In the genomic region with DNA sequence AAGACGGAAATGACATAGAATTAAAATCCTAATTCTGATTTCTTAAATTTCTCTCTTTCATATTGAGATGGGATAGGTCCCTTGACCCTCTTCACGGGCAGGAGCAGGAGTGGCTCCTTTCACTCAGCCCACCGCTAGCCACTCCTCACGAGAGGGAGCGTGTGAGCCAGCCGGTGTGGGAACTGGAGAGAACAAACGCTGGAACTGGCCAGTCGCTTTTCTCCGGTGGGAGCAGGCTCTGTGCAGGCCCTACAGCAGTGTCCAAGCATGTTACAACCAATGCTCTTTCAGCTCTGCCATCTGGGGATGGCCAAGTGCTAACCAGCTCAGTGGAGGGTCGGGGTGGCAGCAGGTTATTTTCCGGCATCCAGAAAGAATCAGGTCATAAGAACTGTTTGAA, we compare ENCODE assay signal across 26 cellular contexts.
"Had no signal": no experiment of that assay in that cellular context is flagged by ENCODE, and none has a peak within 500 bp of the region (broad histone marks: within the 10 kb centered on the region; RNA-seq: fewer than 3 reads in every experiment).

No MANE protein-coding gene starts in this region.

- H3K9me3 Mint-ChIP-seq: nephron; neural crest cell; stimulated activated naive B cell treated with anti-CD40 and anti-IgM and Interleukin-4, amounts not matched to agents 10 μg/mL and 1 μg/mL and 100 μg/mL, for 72 hours had no signal

- ATAC-seq: left colon; left lung; lower lobe of right lung; naive thymus-derived CD8-positive, alpha-beta T cell; right cardiac atrium; stimulated activated naive B cell treated with anti-CD40 and anti-IgM and Interleukin-4, amounts not matched to agents 10 μg/mL and 1 μg/mL and 100 μg/mL, for 72 hours; stimulated activated naive CD8-positive, alpha-beta T cell treated with anti-CD3 and anti-CD28 coated beads, Interleukin-15, Interleukin-2, amounts not matched to agents 100 U/mL and 50 U/mL, for 24 hours had no signal

- H3K4me1 ChIP-seq: left lung, lower lobe of right lung, prostate gland, suprapubic skin, uterus had no signal

- DNase-seq: hippocampal formation; left colon; lower lobe of right lung; mammary epithelial cell; mesenchymal stem cell; naive thymus-derived CD8-positive, alpha-beta T cell; retina; stimulated activated CD4-positive, alpha-beta T cell treated with anti-CD3 and anti-CD28 coated beads, Interleukin-12 subunit alpha, Interleukin-12 subunit beta, amount 100 ng/mL, for 4 hours; stimulated activated CD4-positive, alpha-beta T cell treated with anti-CD3 and anti-CD28 coated beads, Interleukin-15, amount 100 ng/mL, for 24 hours; stimulated activated CD4-positive, alpha-beta T cell treated with anti-CD3 and anti-CD28 coated beads, Interleukin-2, amount 100 ng/mL, for 24 hours; stimulated activated CD4-positive, alpha-beta T cell treated with anti-CD3 and anti-CD28 coated beads, Interleukin-4, amount 100 ng/mL, for 1 hour; stimulated activated naive B cell treated with anti-CD40 and anti-IgM and Interleukin-4, amounts not matched to agents 10 μg/mL and 1 μg/mL and 100 μg/mL, for 72 hours; stimulated activated naive CD8-positive, alpha-beta T cell treated with anti-CD3 and anti-CD28 coated beads, Interleukin-15, Interleukin-2, amounts not matched to agents 100 U/mL and 50 U/mL, for 24 hours; tibial artery; trophoblast cell; uterus had no signal

- FAIRE-seq: keratinocyte had no signal

- H3K4me2 ChIP-seq: smooth muscle cell had no signal

- H3K27ac ChIP-seq: left lung, lower lobe of right lung, ovary, prostate gland, suprapubic skin, thoracic aorta, tibial artery, uterus had no signal

- H3K4me3 ChIP-seq: left lung, lower lobe of right lung, ovary, prostate gland, smooth muscle cell, suprapubic skin, thoracic aorta, tibial artery, uterus had no signal

- H3K9me3 ChIP-seq: lower lobe of right lung, ovary, prostate gland, suprapubic skin, thoracic aorta, tibial artery, uterus had no signal

- H3K27ac Mint-ChIP-seq: naive thymus-derived CD8-positive, alpha-beta T cell; nephron; stimulated activated naive B cell treated with anti-CD40 and anti-IgM and Interleukin-4, amounts not matched to agents 10 μg/mL and 1 μg/mL and 100 μg/mL, for 72 hours had no signal

- H3K27me3 Mint-ChIP-seq: naive thymus-derived CD8-positive, alpha-beta T cell; stimulated activated naive B cell treated with anti-CD40 and anti-IgM and Interleukin-4, amounts not matched to agents 10 μg/mL and 1 μg/mL and 100 μg/mL, for 72 hours had no signal

- H3K27me3 ChIP-seq: left lung, ovary, suprapubic skin, tibial artery, uterus had no signal

- H3K36me3 Mint-ChIP-seq: stimulated activated naive B cell treated with anti-CD40 and anti-IgM and Interleukin-4, amounts not matched to agents 10 μg/mL and 1 μg/mL and 100 μg/mL, for 72 hours had no signal

- H3K4me1 Mint-ChIP-seq: naive thymus-derived CD8-positive, alpha-beta T cell; nephron; neural crest cell; stimulated activated naive B cell treated with anti-CD40 and anti-IgM and Interleukin-4, amounts not matched to agents 10 μg/mL and 1 μg/mL and 100 μg/mL, for 72 hours had no signal

- H3K36me3 ChIP-seq: left lung, lower lobe of right lung, ovary, prostate gland, suprapubic skin, thoracic aorta, tibial artery, uterus had no signal

- H3K4me3 Mint-ChIP-seq: nephron; neural crest cell; stimulated activated naive B cell treated with anti-CD40 and anti-IgM and Interleukin-4, amounts not matched to agents 10 μg/mL and 1 μg/mL and 100 μg/mL, for 72 hours had no signal
